In the genomic region with DNA sequence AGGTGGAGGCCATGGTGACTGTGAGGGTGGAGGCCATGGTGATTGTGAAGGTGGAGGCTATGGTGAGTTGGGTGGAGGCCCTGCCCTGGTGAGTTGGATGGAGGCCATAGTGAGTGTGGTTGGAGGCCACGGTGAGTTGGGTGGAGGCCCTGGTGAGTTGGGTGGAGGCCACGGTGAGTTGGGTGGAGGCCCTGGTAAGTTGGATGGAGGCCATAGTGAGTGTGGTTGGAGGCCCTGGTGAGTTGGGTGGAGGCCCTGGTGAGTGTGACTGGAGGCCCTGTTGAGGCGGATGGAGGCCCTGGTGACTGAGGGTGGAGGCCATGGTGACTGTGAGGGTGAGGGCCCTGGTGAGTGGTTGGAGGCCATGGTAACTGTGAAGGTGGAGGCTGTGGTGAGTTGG, we compare ENCODE assay signal across 18 cellular contexts.
"Had no signal": no experiment of that assay in that cellular context is flagged by ENCODE, and none has a peak within 500 bp of the region (broad histone marks: within the 10 kb centered on the region; RNA-seq: fewer than 3 reads in every experiment).

No MANE protein-coding gene starts in this region.

- H3K36me3 Mint-ChIP-seq: stimulated activated memory B cell treated with anti-CD40 and anti-IgM and Interleukin-4, amounts not matched to agents 10 μg/mL and 1 μg/mL and 100 μg/mL, for 72 hours had no signal

- H3K27ac Mint-ChIP-seq: nephron progenitor cell; progenitor cell of endocrine pancreas; stimulated activated memory B cell treated with anti-CD40 and anti-IgM and Interleukin-4, amounts not matched to agents 10 μg/mL and 1 μg/mL and 100 μg/mL, for 72 hours had no signal

- H3K4me1 ChIP-seq: pancreas had no signal

- H3K27me3 Mint-ChIP-seq: stimulated activated naive CD8-positive, alpha-beta T cell treated with anti-CD3 and anti-CD28 coated beads, Interleukin-15, amount 100 ng/mL, for 72 hours had no signal

- H3K4me3 Mint-ChIP-seq: nephron progenitor cell; stimulated activated memory B cell treated with anti-CD40 and anti-IgM and Interleukin-4, amounts not matched to agents 10 μg/mL and 1 μg/mL and 100 μg/mL, for 72 hours; stimulated activated naive CD8-positive, alpha-beta T cell treated with anti-CD3 and anti-CD28 coated beads, Interleukin-15, amount 100 ng/mL, for 72 hours had no signal

- H3K9me3 ChIP-seq: left lung, pancreas, right lobe of liver, testis, tibial nerve had no signal

- H3K27ac ChIP-seq: left lung, pancreas, testis, tibial nerve had no signal

- DNase-seq: effector memory CD4-positive, alpha-beta T cell; islet precursor cell; mesenchymal stem cell; midbrain; nephron progenitor cell; stimulated activated CD4-positive, alpha-beta T cell treated with anti-CD3 and anti-CD28 coated beads, Interleukin-4, amount 100 ng/mL, for 1 hour; stimulated activated CD8-positive, alpha-beta memory T cell treated with anti-CD3 and anti-CD28 coated beads, Interleukin-4, amount 100 ng/mL, for 48 hours; stimulated activated naive CD8-positive, alpha-beta T cell treated with anti-CD3 and anti-CD28 coated beads, Interleukin-15, amount 100 ng/mL, for 72 hours had no signal

- ATAC-seq: esophagus mucosa; stimulated activated memory B cell treated with anti-CD40 and anti-IgM and Interleukin-4, amounts not matched to agents 10 μg/mL and 1 μg/mL and 100 μg/mL, for 72 hours; stimulated activated naive CD8-positive, alpha-beta T cell treated with anti-CD3 and anti-CD28 coated beads, Interleukin-15, amount 100 ng/mL, for 72 hours had no signal

- H3K4me3 ChIP-seq: heart right ventricle, left lung, lung, pancreas, right lobe of liver, testis, tibial nerve had no signal

- H3K36me3 ChIP-seq: heart right ventricle, left lung, pancreas, right lobe of liver, tibial nerve had no signal

- H3K4me1 Mint-ChIP-seq: stimulated activated memory B cell treated with anti-CD40 and anti-IgM and Interleukin-4, amounts not matched to agents 10 μg/mL and 1 μg/mL and 100 μg/mL, for 72 hours had no signal

- H3K27me3 ChIP-seq: pancreas, right lobe of liver, testis had no signal

- H3K9me3 Mint-ChIP-seq: nephron progenitor cell; stimulated activated naive CD8-positive, alpha-beta T cell treated with anti-CD3 and anti-CD28 coated beads, Interleukin-15, amount 100 ng/mL, for 72 hours had no signal
